In genomic region chr19:55346725-55347441, GRCh38 we compare ENCODE assay signal across 23 cellular contexts. TPM values are rescaled to one million over a fixed set of nuclear protein-coding genes. Genes with fewer than 3 reads are reported as not detected.
DNase-seq lines count a peak whose midpoint lies in the region; ATAC-seq, FAIRE-seq and TF ChIP-seq lines count a peak whose summit lies in the region.
"Had no signal": no experiment of that assay in that cellular context is flagged by ENCODE, and none has a peak within 500 bp of the region (broad histone marks: within the 10 kb centered on the region; RNA-seq: fewer than 3 reads in every experiment).

No MANE protein-coding gene starts in this region.

- H3K9ac ChIP-seq in K562 (ENCODE audit: insufficient read depth in 1 of 2, low read depth in 2 of 2, low read length in 2 of 2), result peak overlapping the region in 1 of 2 experiments; percentile 37; a peak in 1 of 4 replicates

- H3K4me1 ChIP-seq in K562 (replicated peaks in 1 of 2; ENCODE audit: control insufficient read depth in 2 of 2, insufficient read depth in 2 of 2, low read length in 2 of 2), result peaks cover under 1 to 77% of the 10 kb centered on the region in 2 experiments; a peak in 4 of 5 replicates
- H3K4me1 ChIP-seq: Caco-2 had no signal

- no peak overlapping the region for H3K4me2 ChIP-seq in K562 (ENCODE audit: insufficient read depth, low read length)

- no peak for TF ChIP-seq EP300 in K562 (IDR thresholded peaks at IDR 0.05; ENCODE audit: low read length)

- peak; percentile 30 for ATAC-seq in Right ventricle myocardium superior (ENCODE audit: poor library complexity)
- ATAC-seq in left cardiac atrium, result no peak
- ATAC-seq in K562, result no peak
- ATAC-seq in sciatic nerve, result peak; percentile 23

- H3K36me3 ChIP-seq in K562 (ENCODE audit: control insufficient read depth, insufficient read depth, low read length), result peaks cover 63% of the 10 kb centered on the region; the same call in 2 of the 3 replicates

- TF ChIP-seq POLR2A in K562 (conservative IDR thresholded peaks at IDR 0.05), result no peak

- no peak for TF ChIP-seq RAD21 in K562 (CRISPR knock-in tag; conservative IDR thresholded peaks at IDR 0.05 in 1 of 2, IDR thresholded peaks at IDR 0.05 in 1 of 2)

- no peak overlapping the region for H3K4me3 ChIP-seq in K562
- H3K4me3 ChIP-seq: HAP-1 had no signal

- H3K27ac ChIP-seq in K562 (ENCODE audit: extremely low read depth, low read depth, low read length), result no peak overlapping the region

- intact Hi-C loops in Right ventricle myocardium superior (cut with DNase I) (no loop called here), left cardiac atrium (cut with DNase I) (no loop called here), K562 (cut with micrococcal nuclease) (no loop called here), sciatic nerve (cut with DNase I) (no loop called here)

- WGBS in K562 (ENCODE audit: insufficient coverage, low coverage, missing lambda C conversion rate), result 91% methylated on average over 15 of the region's 41 CpGs

- in situ Hi-C loops in K562 (cut with MboI), result no loop called here

- H4K20me1 ChIP-seq in K562 (replicated peaks; ENCODE audit: control insufficient read depth, insufficient read depth, low read length), result no peaks in the 10 kb centered on the region; the same call in 1 of the 2 replicates

- H3K9me1 ChIP-seq in K562 (ENCODE audit: control insufficient read depth, insufficient read depth, low read length), result peaks cover 5% of the 10 kb centered on the region

- DNase-seq in Right ventricle myocardium superior (no peak), left cardiac atrium (no peak), K562 (ENCODE audit: extremely low read depth in 1 of 4, low spot score in 3 of 4) (no peak), iPS-NIHi11 (ENCODE audit: low spot score) (peak; percentile 4), sciatic nerve (ENCODE audit: low spot score) (no peak), germinal center (ENCODE audit: low spot score) (no peak), HEK293T (ENCODE audit: extremely low spot score) (no peak)
- no peak for DNase-seq in activated CD4-positive, alpha-beta T cell treated with anti-CD3 and anti-CD28 coated beads for 48 hours
- DNase-seq: 8988T; CD4-positive, CD25-positive, alpha-beta regulatory T cell; DMS153; GF-D8; KBM-7; NCI-H1105; NCI-H1694; NCI-H510A; NCI-H774 had no signal

- peaks cover 6% of the 10 kb centered on the region for H3K79me2 ChIP-seq in K562 (ENCODE audit: control insufficient read depth, insufficient read depth, low read length)

- BruUV-seq in K562 (replicated peaks; lab: Mats Ljungman, UMichigan), result no TSS peak

- no peak overlapping the region for H2AFZ ChIP-seq in K562 (ENCODE audit: low read depth, low read length)

- H3K9me3 ChIP-seq in K562 (replicated peaks; ENCODE audit: control insufficient read depth, insufficient read depth, low read depth, low read length), result no peaks in the 10 kb centered on the region
- H3K9me3 ChIP-seq: Caco-2, HAP-1 had no signal

- POLR2A ChIA-PET in K562 (lab: Yijun Ruan, JAX), result interaction anchor here (1.0 to 1.2 kb wide), 2 partner anchors 26 to 67 kb away, joined by 3 to 5 read pairs; partner anchors contain the start of gene HSPBP1
- POLR2A ChIA-PET in HEK293T (lab: Yijun Ruan, JAX), result interaction anchor here (0.6 to 1.8 kb wide), 4 partner anchors 38 to 87 kb away, joined by 3 to 6 read pairs (median 4); partner anchors contain the start of gene UBE2S

- no peaks in the 10 kb centered on the region for H3K27me3 ChIP-seq in K562 (ENCODE audit: control insufficient read depth in 2 of 2, insufficient read depth in 2 of 2, low read length in 2 of 2)

- TF ChIP-seq CTCF in K562 (IDR thresholded peaks at IDR 0.05 in 2 of 3, conservative IDR thresholded peaks at IDR 0.05 in 1 of 3; ENCODE audit: insufficient read depth in 2 of 3, low read depth in 1 of 3, low read length in 3 of 3), result no peak

- no peak for FAIRE-seq in K562 (lab: Jason Lieb, UNC)

- CTCF ChIA-PET in K562 (lab: Yijun Ruan, JAX; ENCODE audit: low intra/inter-chr PET ratio), result no interaction called here
- CTCF ChIA-PET in HEK293T (lab: Yijun Ruan, JAX), result no interaction called here

RNA-seq across cellular contexts. Expression of gene KMT5C, which starts 7.2 kb away (rescaled TPM):
- total RNA-seq in Right ventricle myocardium superior (6.6 TPM), left cardiac atrium (1 to 10 TPM; 6.7 to 6.9 TPM), K562 (2014; rRNA removed) (35.6 and 38.2 TPM in 2 replicates), K562 (2014; rRNA removed; fragmentation: Illumina TruSeq; extraction: Trizol) (3.7 and 8.2 TPM in 2 replicates), K562 (2015; rRNA removed; fragmentation: Illumina TruSeq; extraction: Trizol) (11.0 and 12.5 TPM in 2 replicates), K562 (2021) (50.7 and 53.5 TPM in 2 replicates), sciatic nerve (18.1 TPM)
- 62.4 and 157 TPM in 2 replicates for total RNA-seq in K562 (2011; cell fraction: chromatin; rRNA removed; ENCODE audit: low replicate concordance)
- 117 and 126 TPM in 2 replicates for total RNA-seq in K562 (2011; cell fraction: nucleolus; rRNA removed)
- total RNA-seq in K562 (2011; cell fraction: nucleoplasm; rRNA removed), result 79.2 and 82.9 TPM in 2 replicates
- polyA plus RNA-seq in K562 (2011; rRNA removed) (22.8 and 36.8 TPM in 2 replicates), K562 (2014; fragmentation: Illumina TruSeq; extraction: Trizol) (16.6 and 22.7 TPM in 2 replicates), K562 (2014; fragmentation: Nextera tagmentation; extraction: Ambion mirVana) (under 1 TPM; 0.15 to 0.17 TPM), K562 (2014; rRNA removed) (42.7 and 50.2 TPM in 2 replicates)
- polyA plus RNA-seq in K562 (2011; cell fraction: cytosol; rRNA removed), result 25.5 and 46.8 TPM in 2 replicates
- 121 and 175 TPM in 2 replicates for polyA plus RNA-seq in K562 (2011; cell fraction: nucleus; rRNA removed)
- 42.5 and 52.7 TPM in 2 replicates for polyA plus RNA-seq in K562 (2012)
- 7.6 and 10.5 TPM in 2 replicates for polyA minus RNA-seq in K562 (2011; rRNA and poly(A)+ RNA removed)
- polyA minus RNA-seq in K562 (2011; cell fraction: cytosol; rRNA and poly(A)+ RNA removed), result 14.4 and 16.3 TPM in 2 replicates
- polyA minus RNA-seq in K562 (2011; cell fraction: nucleus; rRNA and poly(A)+ RNA removed), result 40.8 and 44.9 TPM in 2 replicates

RNA-seq across cellular contexts. Expression of gene COX6B2, which starts 7.6 kb away (rescaled TPM):
- not detected for total RNA-seq in Right ventricle myocardium superior
- total RNA-seq in left cardiac atrium, result not detected
- 4.5 and 12.9 TPM in 2 replicates for total RNA-seq in K562 (2011; cell fraction: chromatin; rRNA removed; ENCODE audit: low replicate concordance)
- total RNA-seq in K562 (2011; cell fraction: nucleolus; rRNA removed), result 6.8 and 7.2 TPM in 2 replicates
- 7.8 and 8.9 TPM in 2 replicates for total RNA-seq in K562 (2011; cell fraction: nucleoplasm; rRNA removed)
- 0.59 and 1.3 TPM in 2 replicates for total RNA-seq in K562 (2014; rRNA removed)
- total RNA-seq in K562 (2014; rRNA removed; fragmentation: Illumina TruSeq; extraction: Trizol), result 0.40 and 0.61 TPM in 2 replicates
- 0.23 and 0.83 TPM in 2 replicates for total RNA-seq in K562 (2015; rRNA removed; fragmentation: Illumina TruSeq; extraction: Trizol)
- total RNA-seq in K562 (2021), result 2.5 and 2.6 TPM in 2 replicates
- polyA plus RNA-seq in K562 (2011; rRNA removed), result 1.8 and 1.9 TPM in 2 replicates
- 1.0 and 2.3 TPM in 2 replicates for polyA plus RNA-seq in K562 (2011; cell fraction: cytosol; rRNA removed)
- polyA plus RNA-seq in K562 (2011; cell fraction: nucleus; rRNA removed), result 13.4 and 60.3 TPM in 2 replicates
- 0.97 and 1.7 TPM in 2 replicates for polyA plus RNA-seq in K562 (2012)
- 1.2 and 2.1 TPM in 2 replicates for polyA plus RNA-seq in K562 (2014; fragmentation: Illumina TruSeq; extraction: Trizol)
- polyA plus RNA-seq in K562 (2014; fragmentation: Nextera tagmentation; extraction: Ambion mirVana), result under 1 TPM; 0.56 to 0.71 TPM
- 1.4 and 1.5 TPM in 2 replicates for polyA plus RNA-seq in K562 (2014; rRNA removed)
- 0.51 and 0.60 TPM in 2 replicates for polyA minus RNA-seq in K562 (2011; rRNA and poly(A)+ RNA removed)
- polyA minus RNA-seq in K562 (2011; cell fraction: cytosol; rRNA and poly(A)+ RNA removed), result 0.38 TPM in 1 of 2 replicates, not detected in the other
- polyA minus RNA-seq in K562 (2011; cell fraction: nucleus; rRNA and poly(A)+ RNA removed), result 1.8 and 2.6 TPM in 2 replicates
- 0.31 TPM for total RNA-seq in sciatic nerve
- total RNA-seq: Daoy, OCI-LY7, RPMI7951 had no signal
- polyA plus RNA-seq: CD4-positive, CD25-positive, alpha-beta regulatory T cell had no signal

RNA-seq across cellular contexts. Expression of gene GARIN5B, which starts 16.2 kb away (rescaled TPM):
- total RNA-seq in Right ventricle myocardium superior (not detected), left cardiac atrium (not detected), K562 (2014; rRNA removed) (not detected in 2 replicates), K562 (2014; rRNA removed; fragmentation: Illumina TruSeq; extraction: Trizol) (not detected in 2 replicates), K562 (2015; rRNA removed; fragmentation: Illumina TruSeq; extraction: Trizol) (not detected in 2 replicates), K562 (2021) (not detected in 2 replicates), sciatic nerve (not detected)
- total RNA-seq in K562 (2011; cell fraction: chromatin; rRNA removed; ENCODE audit: low replicate concordance), result not detected in 2 replicates
- total RNA-seq in K562 (2011; cell fraction: nucleolus; rRNA removed), result not detected in 2 replicates
- total RNA-seq in K562 (2011; cell fraction: nucleoplasm; rRNA removed), result not detected in 2 replicates
- polyA plus RNA-seq in K562 (2011; rRNA removed) (not detected in 2 replicates), K562 (2014; fragmentation: Illumina TruSeq; extraction: Trizol) (not detected in 2 replicates), K562 (2014; fragmentation: Nextera tagmentation; extraction: Ambion mirVana) (not detected), K562 (2014; rRNA removed) (not detected in 2 replicates)
- polyA plus RNA-seq in K562 (2011; cell fraction: cytosol; rRNA removed), result not detected in 2 replicates
- 0.04 TPM in 1 of 2 replicates, not detected in the other for polyA plus RNA-seq in K562 (2011; cell fraction: nucleus; rRNA removed)
- not detected in 2 replicates for polyA plus RNA-seq in K562 (2012)
- polyA minus RNA-seq in K562 (2011; rRNA and poly(A)+ RNA removed), result not detected in 2 replicates
- not detected in 2 replicates for polyA minus RNA-seq in K562 (2011; cell fraction: cytosol; rRNA and poly(A)+ RNA removed)
- not detected in 2 replicates for polyA minus RNA-seq in K562 (2011; cell fraction: nucleus; rRNA and poly(A)+ RNA removed)
- total RNA-seq: Caco-2; CD4-positive, CD25-positive, alpha-beta regulatory T cell; Daoy; OCI-LY7; RPMI7951 had no signal
- polyA plus RNA-seq: AG04450; CD4-positive, CD25-positive, alpha-beta regulatory T cell had no signal

RNA-seq across cellular contexts. Expression of gene TMEM150B, which starts 21.7 kb away (rescaled TPM):
- total RNA-seq in Right ventricle myocardium superior, result 1.7 TPM
- 1 to 10 TPM; 3.1 to 3.6 TPM for total RNA-seq in left cardiac atrium
- total RNA-seq in K562 (2011; cell fraction: chromatin; rRNA removed; ENCODE audit: low replicate concordance), result 1.7 and 5.3 TPM in 2 replicates
- 4.7 and 5.2 TPM in 2 replicates for total RNA-seq in K562 (2011; cell fraction: nucleolus; rRNA removed)
- total RNA-seq in K562 (2011; cell fraction: nucleoplasm; rRNA removed), result 2.2 and 3.8 TPM in 2 replicates
- 0.91 and 1.0 TPM in 2 replicates for total RNA-seq in K562 (2014; rRNA removed)
- 0.47 TPM in 1 of 2 replicates, not detected in the other for total RNA-seq in K562 (2014; rRNA removed; fragmentation: Illumina TruSeq; extraction: Trizol)
- total RNA-seq in K562 (2015; rRNA removed; fragmentation: Illumina TruSeq; extraction: Trizol), result 0.57 and 1.3 TPM in 2 replicates
- 1.2 and 1.4 TPM in 2 replicates for total RNA-seq in K562 (2021)
- 0.55 and 0.67 TPM in 2 replicates for polyA plus RNA-seq in K562 (2011; rRNA removed)
- polyA plus RNA-seq in K562 (2011; cell fraction: cytosol; rRNA removed), result 1.2 and 2.9 TPM in 2 replicates
- polyA plus RNA-seq in K562 (2011; cell fraction: nucleus; rRNA removed), result 1.1 and 3.2 TPM in 2 replicates
- polyA plus RNA-seq in K562 (2012), result 1.2 and 3.1 TPM in 2 replicates
- 0.56 and 0.82 TPM in 2 replicates for polyA plus RNA-seq in K562 (2014; fragmentation: Illumina TruSeq; extraction: Trizol)
- polyA plus RNA-seq in K562 (2014; fragmentation: Nextera tagmentation; extraction: Ambion mirVana), result not detected
- 0.47 and 0.74 TPM in 2 replicates for polyA plus RNA-seq in K562 (2014; rRNA removed)
- polyA minus RNA-seq in K562 (2011; rRNA and poly(A)+ RNA removed), result not detected in 2 replicates
- polyA minus RNA-seq in K562 (2011; cell fraction: cytosol; rRNA and poly(A)+ RNA removed), result 2.3 TPM in 1 of 2 replicates, not detected in the other
- 1.00 and 1.2 TPM in 2 replicates for polyA minus RNA-seq in K562 (2011; cell fraction: nucleus; rRNA and poly(A)+ RNA removed)
- 5.1 TPM for total RNA-seq in sciatic nerve
- total RNA-seq: Daoy, OCI-LY7, RPMI7951 had no signal
- polyA plus RNA-seq: AG04450; CD4-positive, CD25-positive, alpha-beta regulatory T cell had no signal

RNA-seq across cellular contexts. Expression of gene IL11, which starts 23.4 kb away (rescaled TPM):
- total RNA-seq in Right ventricle myocardium superior (not detected), left cardiac atrium (not detected), K562 (2014; rRNA removed) (not detected in 2 replicates), K562 (2014; rRNA removed; fragmentation: Illumina TruSeq; extraction: Trizol) (not detected in 2 replicates), K562 (2015; rRNA removed; fragmentation: Illumina TruSeq; extraction: Trizol) (not detected in 2 replicates), K562 (2021) (not detected in 2 replicates), sciatic nerve (0.45 TPM)
- total RNA-seq in K562 (2011; cell fraction: chromatin; rRNA removed; ENCODE audit: low replicate concordance), result 0.28 and 0.97 TPM in 2 replicates
- 1.0 TPM in 1 of 2 replicates, not detected in the other for total RNA-seq in K562 (2011; cell fraction: nucleolus; rRNA removed)
- total RNA-seq in K562 (2011; cell fraction: nucleoplasm; rRNA removed), result 0.53 and 0.81 TPM in 2 replicates
- polyA plus RNA-seq in K562 (2011; rRNA removed) (0.19 and 0.42 TPM in 2 replicates), K562 (2014; fragmentation: Illumina TruSeq; extraction: Trizol) (0.06 TPM in 1 of 2 replicates, not detected in the other), K562 (2014; fragmentation: Nextera tagmentation; extraction: Ambion mirVana) (not detected), K562 (2014; rRNA removed) (0.04 TPM in 1 of 2 replicates, not detected in the other)
- polyA plus RNA-seq in K562 (2011; cell fraction: cytosol; rRNA removed), result 0.12 and 1.5 TPM in 2 replicates
- polyA plus RNA-seq in K562 (2011; cell fraction: nucleus; rRNA removed), result 1.2 and 3.6 TPM in 2 replicates
- polyA plus RNA-seq in K562 (2012), result 0.10 and 0.19 TPM in 2 replicates
- 0.11 TPM in 1 of 2 replicates, not detected in the other for polyA minus RNA-seq in K562 (2011; rRNA and poly(A)+ RNA removed)
- 0.86 TPM in 1 of 2 replicates, not detected in the other for polyA minus RNA-seq in K562 (2011; cell fraction: cytosol; rRNA and poly(A)+ RNA removed)
- 0.40 TPM in 1 of 2 replicates, not detected in the other for polyA minus RNA-seq in K562 (2011; cell fraction: nucleus; rRNA and poly(A)+ RNA removed)
- total RNA-seq: CD4-positive, CD25-positive, alpha-beta regulatory T cell had no signal
- polyA plus RNA-seq: CD4-positive, CD25-positive, alpha-beta regulatory T cell had no signal

Comparison
In these comparisons a context has a peak if more than half of its experiments do, and no peak if none do; other contexts are left out.
1. ATAC-seq: peak in Right ventricle myocardium superior (single experiment) and sciatic nerve (single experiment); none in left cardiac atrium (0 of 2) and K562 (single experiment).